In genomic region chr5:103119067-103119764, GRCh38 we compare ENCODE assay signal across 8 cellular contexts. TPM values are rescaled to one million over a fixed set of nuclear protein-coding genes. Genes with fewer than 3 reads are reported as not detected.
DNase-seq lines count a peak whose midpoint lies in the region; ATAC-seq, FAIRE-seq and TF ChIP-seq lines count a peak whose summit lies in the region.

No MANE protein-coding gene starts in this region.

- CTCF ChIA-PET in Panc1 (lab: Charles Lee): no interaction called here

- POLR2A ChIA-PET in Panc1 (lab: Charles Lee): interaction anchor here (0.6 kb wide), 1 partner anchor 10 kb away, joined by 3 read pairs; no protein-coding TSS in a partner anchor

- H3K4me1 ChIP-seq in Panc1 (ENCODE audit: control insufficient read depth, insufficient read depth, low read length) (peaks cover 19% of the 10 kb centered on the region; the same call in 1 of the 2 replicates), neuron (ENCODE audit: insufficient read depth, low read length) (peaks cover 23% of the 10 kb centered on the region)

- H3K4me3 ChIP-seq in Panc1 (ENCODE audit: low read depth in 2 of 2, low read length in 2 of 2): peak overlapping the region; percentile 98 to 100
- H3K4me3 ChIP-seq in neuron (ENCODE audit: low read length): peak overlapping the region; percentile 80

- H2AFZ ChIP-seq in neuron (ENCODE audit: low read depth, low read length): peak overlapping the region; percentile 73

- in situ Hi-C loops in Panc1 (cut with HindIII; ENCODE audit: low pct_unique_long_range_greater_than_20kb, low sequenced_read_pairs): no loop called here

- peak; percentile 33 for FAIRE-seq in endometrium (lab: Jason Lieb, UNC)

- H3K27ac ChIP-seq in Panc1 (ENCODE audit: low read length): peak overlapping the region; percentile 100

- no peak for TF ChIP-seq CTCF in Panc1 (IDR thresholded peaks at IDR 0.05)

- BruUV-seq in Panc1 (replicated peaks; lab: Mats Ljungman, UMichigan): TSS peak; percentile 96

- H3K27me3 ChIP-seq in Panc1 (ENCODE audit: control insufficient read depth, insufficient read depth, low read length) (no peaks in the 10 kb centered on the region), neuron (ENCODE audit: insufficient read depth, low read length) (no peaks in the 10 kb centered on the region)

- DNase-seq in SHP77 treated with DMSO at 0.1 percent for 48 hours (lab: John Stamatoyannopoulos, UW) (peak; percentile 52), SHP77 (lab: John Stamatoyannopoulos, UW) (no peak), Panc1 (ENCODE audit: low read depth, low spot score) (peak; percentile 22), iPS-NIHi7 (ENCODE audit: extremely low spot score) (no peak)

- intact Hi-C loops in Panc1 (cut with micrococcal nuclease; ENCODE audit: unreplicated experiment): no loop called here

- peaks cover 8% of the 10 kb centered on the region; the same call in 1 of the 2 replicates for H3K36me3 ChIP-seq in Panc1 (ENCODE audit: control insufficient read depth, insufficient read depth, low read length)
- H3K36me3 ChIP-seq in neuron (ENCODE audit: insufficient read depth, low read length): peaks cover 3% of the 10 kb centered on the region

- H3K9me3 ChIP-seq in Panc1 (ENCODE audit: control insufficient read depth, insufficient read depth, low read depth, low read length): no peaks in the 10 kb centered on the region
- no peaks in the 10 kb centered on the region for H3K9me3 ChIP-seq in neuron (ENCODE audit: low read length)

- ATAC-seq in Panc1 (no peak), GM19035 (IDR thresholded peaks at IDR 0.05; ENCODE audit: unreplicated experiment) (no peak), GM19324 (IDR thresholded peaks at IDR 0.05; ENCODE audit: low FRiP score, unreplicated experiment) (no peak)

RNA-seq across cellular contexts. Expression of gene GIN1, which starts 0.7 kb away (rescaled TPM):
- total RNA-seq in Panc1 (2021; ENCODE audit: unreplicated experiment): 4.5 TPM
- 1.8 TPM for polyA plus RNA-seq in Panc1 (2012; ENCODE audit: insufficient read length)

RNA-seq across cellular contexts. Expression of gene PPIP5K2, which starts 0.9 kb away (rescaled TPM):
- total RNA-seq in Panc1 (2021; ENCODE audit: unreplicated experiment): 56.8 TPM
- 17.5 TPM for polyA plus RNA-seq in Panc1 (2012; ENCODE audit: insufficient read length)

Comparison
In these comparisons a context has a peak if more than half of its experiments do, and no peak if none do; other contexts are left out.
1. DNase-seq: peak in SHP77 treated with DMSO at 0.1 percent for 48 hours (single experiment) and Panc1 (single experiment); none in SHP77 (0 of 2) and iPS-NIHi7 (single experiment).